8 cellular contexts compared by ENCODE assay signal in the genomic region with DNA sequence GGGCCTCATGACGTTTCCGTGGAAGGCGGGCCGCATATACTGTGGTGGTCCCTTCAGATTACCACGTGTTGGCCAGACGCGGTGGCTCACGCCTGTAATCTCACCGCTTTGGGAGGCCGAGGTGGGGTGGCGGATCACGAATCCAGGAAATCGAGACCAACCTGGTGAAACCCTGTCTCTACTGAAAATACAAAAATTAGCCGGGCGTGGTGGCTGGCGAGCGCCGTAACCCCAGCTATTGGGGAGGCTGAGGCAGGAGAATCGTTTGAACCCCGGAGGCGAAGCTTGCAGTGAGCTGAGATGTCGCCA. TPM values are rescaled to one million over a fixed set of nuclear protein-coding genes. Genes with fewer than 3 reads are reported as not detected.
DNase-seq lines count a peak whose midpoint lies in the region; ATAC-seq and TF ChIP-seq lines count a peak whose summit lies in the region.

No MANE protein-coding gene starts in this region.

- H3K9me3 Mint-ChIP-seq in effector memory CD8-positive, alpha-beta T cell, result no peaks in the 10 kb centered on the region
- H3K9me3 Mint-ChIP-seq in neural crest cell, result no peaks in the 10 kb centered on the region

- no peak for ATAC-seq in effector memory CD8-positive, alpha-beta T cell (replicated peaks)
- ATAC-seq in HG02759 (IDR thresholded peaks at IDR 0.05; ENCODE audit: unreplicated experiment), result no peak

- H3K27me3 ChIP-seq in BJ (ENCODE audit: control insufficient read depth, insufficient read depth, low read length), result no peaks in the 10 kb centered on the region

- TF ChIP-seq CTCF in BJ (IDR thresholded peaks at IDR 0.05; ENCODE audit: insufficient read depth, low read depth, low read length) (no peak), NB4 (IDR thresholded peaks at IDR 0.05; ENCODE audit: low read depth, low read length) (no peak), neural crest cell (conservative IDR thresholded peaks at IDR 0.05) (no peak)

- POLR2A ChIA-PET in BJ (lab: Charles Lee), result no interaction called here

- no peak for DNase-seq in BJ (ENCODE audit: low read depth)
- no peak for DNase-seq in NB4 (ENCODE audit: low read depth)
- DNase-seq in effector memory CD8-positive, alpha-beta T cell, result no peak
- DNase-seq in neural crest cell (ENCODE audit: low read depth, low spot score), result no peak
- DNase-seq in GM19240 (ENCODE audit: insufficient read length, low spot score), result no peak
- no peak for DNase-seq in amniotic stem cell (lab: John Stamatoyannopoulos, UW)
- no peak for DNase-seq in NCI-H345 treated with DMSO at 0.1 percent for 48 hours (lab: John Stamatoyannopoulos, UW; ENCODE audit: unreplicated experiment)

- peaks cover 9 to 10% of the 10 kb centered on the region in 2 donors for H3K4me1 Mint-ChIP-seq in effector memory CD8-positive, alpha-beta T cell (ENCODE audit: low read depth in 2 of 2)
- peaks cover 15% of the 10 kb centered on the region for H3K4me1 Mint-ChIP-seq in neural crest cell

- peak overlapping the region; percentile 81 for H3K4me3 Mint-ChIP-seq in effector memory CD8-positive, alpha-beta T cell
- peak overlapping the region; percentile 79 for H3K4me3 Mint-ChIP-seq in neural crest cell

- CTCF ChIA-PET in BJ (lab: Yijun Ruan, JAX), result interaction anchor here (0.7 to 8.9 kb wide), 11 partner anchors 12 to 90 kb away, joined by 3 to 78 read pairs (median 15); a partner anchor contains a TSS

- peaks cover 12% of the 10 kb centered on the region for H3K36me3 Mint-ChIP-seq in effector memory CD8-positive, alpha-beta T cell (ENCODE audit: insufficient read depth)
- no peaks in the 10 kb centered on the region for H3K36me3 Mint-ChIP-seq in neural crest cell (ENCODE audit: low read depth)

- no peaks in the 10 kb centered on the region for H3K36me3 ChIP-seq in BJ (ENCODE audit: control insufficient read depth, insufficient read depth, low read length)

- H3K27me3 Mint-ChIP-seq in effector memory CD8-positive, alpha-beta T cell, result peaks cover 0 to 8% of the 10 kb centered on the region in 2 donors
- H3K27me3 Mint-ChIP-seq in neural crest cell (ENCODE audit: low read depth), result peaks cover 2% of the 10 kb centered on the region

- peak overlapping the region; percentile 65 for H3K4me3 ChIP-seq in BJ (ENCODE audit: low read depth, low read length)
- H3K4me3 ChIP-seq in NB4 (ENCODE audit: low read depth, low read length), result peak overlapping the region; percentile 46

- peak overlapping the region in 1 of 2 donors; percentile 63 for H3K27ac Mint-ChIP-seq in effector memory CD8-positive, alpha-beta T cell
- H3K27ac Mint-ChIP-seq in neural crest cell (ENCODE audit: unreplicated experiment), result peak overlapping the region; percentile 83

- TF ChIP-seq POLR2A in NB4 (IDR thresholded peaks at IDR 0.05; ENCODE audit: extremely low read depth, insufficient read length), result no peak

RNA-seq across cellular contexts. Expression of a gene that starts 0.9 kb away (rescaled TPM):
- polyA plus RNA-seq in BJ (2011; rRNA removed), result 3.7 and 8.2 TPM in 2 replicates
- polyA minus RNA-seq in BJ (2011; rRNA and poly(A)+ RNA removed), result 5.4 and 6.3 TPM in 2 replicates
- total RNA-seq in neural crest cell, result 18.8 and 22.0 TPM in 2 replicates

RNA-seq across cellular contexts. Expression of a gene that starts 15.5 kb away (rescaled TPM):
- polyA plus RNA-seq in BJ (2011; rRNA removed), result 30.4 and 46.4 TPM in 2 replicates
- 28.7 and 38.1 TPM in 2 replicates for polyA minus RNA-seq in BJ (2011; rRNA and poly(A)+ RNA removed)
- 54.8 and 55.9 TPM in 2 replicates for total RNA-seq in neural crest cell

RNA-seq across cellular contexts. Expression of a gene that starts 20.2 kb away (rescaled TPM):
- polyA plus RNA-seq in BJ (2011; rRNA removed), result 83.7 and 143 TPM in 2 replicates
- 151 and 183 TPM in 2 replicates for polyA minus RNA-seq in BJ (2011; rRNA and poly(A)+ RNA removed)
- 128 and 130 TPM in 2 replicates for total RNA-seq in neural crest cell

RNA-seq across cellular contexts. Expression of a gene that starts 57.5 kb away (rescaled TPM):
- 11.2 and 19.6 TPM in 2 replicates for polyA plus RNA-seq in BJ (2011; rRNA removed)
- polyA minus RNA-seq in BJ (2011; rRNA and poly(A)+ RNA removed), result 13.7 and 18.9 TPM in 2 replicates
- total RNA-seq in neural crest cell, result 15.9 and 16.3 TPM in 2 replicates
